3 cellular contexts compared by ENCODE assay signal in genomic region chr21:34554670-34555069, GRCh38. TPM values are rescaled to one million over a fixed set of nuclear protein-coding genes. Genes with fewer than 3 reads are reported as not detected.
"Had no signal": no experiment of that assay in that cellular context is flagged by ENCODE, and none has a peak within 500 bp of the region (broad histone marks: within the 10 kb centered on the region; RNA-seq: fewer than 3 reads in every experiment).

No MANE protein-coding gene starts in this region.

RNA-seq across cellular contexts. Expression of gene KCNE1, which starts 42.7 kb away (rescaled TPM):
- total RNA-seq: HT1080 had no signal
- polyA plus RNA-seq: HepG2, IgD-negative memory B cell had no signal
